In the genomic region with DNA sequence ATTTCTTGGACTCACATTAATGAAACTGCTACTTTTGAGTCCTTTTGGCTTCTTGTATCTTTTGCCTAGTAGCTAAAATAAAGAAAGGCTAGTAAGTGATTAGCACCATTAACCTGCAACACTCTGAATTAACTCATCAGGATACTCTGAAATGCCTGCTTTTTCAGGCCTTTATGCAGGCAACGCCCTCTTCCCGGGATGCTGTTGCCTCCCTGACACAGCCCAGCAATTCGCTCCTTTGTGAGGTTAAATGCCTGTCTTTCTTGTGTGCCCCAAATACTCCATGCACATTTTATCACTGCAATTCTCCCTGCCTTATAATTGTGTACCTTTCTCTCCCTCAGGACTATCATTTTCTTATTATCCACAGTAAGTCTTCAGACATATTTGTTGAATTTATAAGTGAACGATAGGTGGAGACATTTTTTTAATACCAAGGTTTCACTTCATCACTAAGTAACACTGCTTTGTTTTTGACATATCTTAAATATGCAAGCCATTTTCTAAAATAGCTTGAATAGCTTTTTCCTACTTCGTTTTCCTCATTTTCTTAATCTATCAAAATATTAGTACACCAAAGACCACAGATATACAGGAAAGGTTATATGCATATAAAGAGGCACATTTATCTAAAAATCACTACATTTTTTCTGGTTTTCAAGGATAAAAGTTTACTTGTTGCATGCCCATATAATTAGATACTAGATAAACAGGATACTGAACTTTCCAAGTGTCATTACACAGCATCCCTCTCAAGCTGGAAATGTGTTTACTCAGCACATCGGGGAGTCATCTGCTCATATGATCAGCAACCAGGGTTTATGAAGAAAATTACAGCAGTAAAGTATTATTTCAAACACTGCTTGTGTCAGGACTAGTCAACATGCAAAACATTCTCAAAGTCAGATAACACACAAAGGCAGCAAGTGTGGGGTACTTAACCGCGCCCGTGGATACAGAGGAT, we compare ENCODE assay signal across 1 cellular context.
TF ChIP-seq lines count a peak whose summit lies in the region.

No MANE protein-coding gene starts in this region.

TF ChIP-seq in IMR-90, 13 proteins besides CTCF, POLR2A, EP300 and RAD21:
- peak; percentile 80 for TF ChIP-seq MAFK (IDR thresholded peaks at IDR 0.05; ENCODE audit: low read depth, low read length)
- TF ChIP-seq BHLHE40 (IDR thresholded peaks at IDR 0.05; ENCODE audit: low read depth, low read length), result no peak
- TF ChIP-seq, protein P1, sequence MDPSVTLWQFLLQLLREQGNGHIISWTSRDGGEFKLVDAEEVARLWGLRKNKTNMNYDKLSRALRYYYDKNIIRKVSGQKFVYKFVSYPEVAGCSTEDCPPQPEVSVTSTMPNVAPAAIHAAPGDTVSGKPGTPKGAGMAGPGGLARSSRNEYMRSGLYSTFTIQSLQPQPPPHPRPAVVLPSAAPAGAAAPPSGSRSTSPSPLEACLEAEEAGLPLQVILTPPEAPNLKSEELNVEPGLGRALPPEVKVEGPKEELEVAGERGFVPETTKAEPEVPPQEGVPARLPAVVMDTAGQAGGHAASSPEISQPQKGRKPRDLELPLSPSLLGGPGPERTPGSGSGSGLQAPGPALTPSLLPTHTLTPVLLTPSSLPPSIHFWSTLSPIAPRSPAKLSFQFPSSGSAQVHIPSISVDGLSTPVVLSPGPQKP (IDR thresholded peaks at IDR 0.05; ENCODE audit: borderline replicate concordance, low read depth, low read length), result no peak
- no peak for TF ChIP-seq SMC3 (IDR thresholded peaks at IDR 0.05; ENCODE audit: low read depth, low read length)
- TF ChIP-seq MAZ (IDR thresholded peaks at IDR 0.05; ENCODE audit: borderline replicate concordance, low read depth, low read length), result no peak
TF ChIP-seq in IMR-90: peak in this region for 1.
